29 cellular contexts compared by ENCODE assay signal in the genomic region with DNA sequence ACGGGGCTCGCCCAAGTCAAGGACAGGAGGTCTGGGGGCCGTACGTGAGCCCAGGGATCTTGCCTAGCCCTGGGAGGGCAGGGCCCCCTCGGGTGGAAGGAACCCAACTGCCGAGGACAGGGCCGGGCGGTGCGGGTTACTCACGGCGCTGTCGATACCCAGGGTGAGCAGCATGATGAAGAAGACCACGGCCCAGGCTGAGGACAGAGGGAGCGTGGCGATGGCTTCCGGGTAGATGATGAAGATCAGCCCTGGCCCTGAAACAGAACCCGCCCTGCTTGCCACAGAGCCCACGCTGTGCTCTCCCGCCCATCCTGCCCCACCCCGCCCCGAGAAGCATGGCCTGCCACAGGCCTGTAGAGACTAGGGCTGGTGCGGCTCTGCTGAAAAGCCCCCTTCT. TPM values are rescaled to one million over a fixed set of nuclear protein-coding genes. Genes with fewer than 3 reads are reported as not detected.
DNase-seq lines count a peak whose midpoint lies in the region; ATAC-seq and TF ChIP-seq lines count a peak whose summit lies in the region.
"Had no signal": no experiment of that assay in that cellular context is flagged by ENCODE, and none has a peak within 500 bp of the region (broad histone marks: within the 10 kb centered on the region; RNA-seq: fewer than 3 reads in every experiment).

No MANE protein-coding gene starts in this region.

- H3K27me3 ChIP-seq in left ventricle myocardium inferior (ENCODE audit: low read depth) (peaks cover 91% of the 10 kb centered on the region), right atrium auricular region (no peaks in the 10 kb centered on the region)
- H3K27me3 ChIP-seq: BLaER1 treated with 17β-estradiol and CSF1 and Interleukin-3, amounts not matched to agents 10 nM and 100 nM had no signal

- no peak overlapping the region for H3K27ac ChIP-seq in left ventricle myocardium inferior (replicated peaks)
- H3K27ac ChIP-seq in right atrium auricular region = no peak overlapping the region
- H3K27ac ChIP-seq: BLaER1 treated with 17β-estradiol and CSF1 and Interleukin-3, amounts not matched to agents 10 nM and 100 nM; RWPE1 had no signal

- H3K4me1 ChIP-seq in left ventricle myocardium inferior (no peaks in the 10 kb centered on the region), right atrium auricular region (no peaks in the 10 kb centered on the region)

- H3K9me3 ChIP-seq in left ventricle myocardium inferior (replicated peaks) (no peaks in the 10 kb centered on the region), right atrium auricular region (no peaks in the 10 kb centered on the region)

- H3K27me3 Mint-ChIP-seq in chondrocyte (ENCODE audit: low read depth) = peaks cover 31% of the 10 kb centered on the region

- H3K4me3 Mint-ChIP-seq in chondrocyte (ENCODE audit: unreplicated experiment) = no peak overlapping the region
- H3K4me3 Mint-ChIP-seq: CD4-positive, alpha-beta memory T cell had no signal

- TF ChIP-seq CTCF in left ventricle myocardium inferior (IDR thresholded peaks at IDR 0.05; ENCODE audit: borderline replicate concordance) (no peak), right atrium auricular region (IDR thresholded peaks at IDR 0.05) (no peak), chondrocyte (IDR thresholded peaks at IDR 0.05) (no peak)

- H3K4me3 ChIP-seq in left ventricle myocardium inferior = no peak overlapping the region
- H3K4me3 ChIP-seq in right atrium auricular region = no peak overlapping the region
- H3K4me3 ChIP-seq: BLaER1 treated with 17β-estradiol and CSF1 and Interleukin-3, amounts not matched to agents 10 nM and 100 nM; K562 had no signal

- H3K36me3 ChIP-seq in left ventricle myocardium inferior (no peaks in the 10 kb centered on the region), right atrium auricular region (no peaks in the 10 kb centered on the region)
- H3K36me3 ChIP-seq: BLaER1 treated with 17β-estradiol and CSF1 and Interleukin-3, amounts not matched to agents 10 nM and 100 nM had no signal

- no peak for ATAC-seq in HG03342 (IDR thresholded peaks at IDR 0.05; ENCODE audit: unreplicated experiment)
- ATAC-seq: HCT116, HepG2, K562 had no signal

- H3K27ac Mint-ChIP-seq in chondrocyte (ENCODE audit: unreplicated experiment) = no peak overlapping the region
- H3K27ac Mint-ChIP-seq: CD4-positive, alpha-beta memory T cell had no signal

- intact Hi-C loops in left ventricle myocardium inferior (cut with micrococcal nuclease) (no loop called here), posterior vena cava (cut with DNase I) (no loop called here)

- H3K36me3 Mint-ChIP-seq in chondrocyte (ENCODE audit: low read depth) = no peaks in the 10 kb centered on the region
- H3K36me3 Mint-ChIP-seq: CD4-positive, alpha-beta memory T cell had no signal

- H3K4me1 Mint-ChIP-seq in chondrocyte (ENCODE audit: low read depth) = no peaks in the 10 kb centered on the region

- H3K9me3 Mint-ChIP-seq in chondrocyte (ENCODE audit: low read depth) = no peaks in the 10 kb centered on the region

- DNase-seq in left ventricle myocardium inferior = peak; percentile 12
- DNase-seq in right atrium auricular region (ENCODE audit: low spot score) = no peak
- peak; percentile 90 for DNase-seq in chondrocyte (ENCODE audit: low spot score)
- DNase-seq in posterior vena cava (ENCODE audit: low spot score) = peak; percentile 70
- no peak for DNase-seq in activated CD4-positive, alpha-beta T cell treated with anti-CD3 and anti-CD28 coated beads, Interleukin-2, amount 50 U/mL, for 48 hours
- no peak for DNase-seq in islet precursor cell
- DNase-seq: CD4-positive, alpha-beta memory T cell; COR-L47; DMS53; Kasumi-1; NCI-H1092 treated with DMSO at 0.1 percent for 48 hours; NCI-H1436; NCI-H187; NCI-H2081 treated with DMSO at 0.1 percent for 48 hours; NCI-H2171; NCI-H226; NCI-H510A; NCI-H69 had no signal

RNA-seq across cellular contexts. Expression of a gene that starts 34.1 kb away (rescaled TPM):
- not detected for total RNA-seq in left ventricle myocardium inferior
- under 1 TPM in 1 of 2 donors, not detected in 1; 0.16 TPM for total RNA-seq in right atrium auricular region
- total RNA-seq in chondrocyte = not detected in 3 replicates
- total RNA-seq in posterior vena cava = under 1 TPM; 0.10 to 0.19 TPM
- total RNA-seq: CD4-positive, alpha-beta memory T cell; Daoy; G401; H4; HepG2; HT1080; K562; M059J had no signal

Comparison
In these comparisons a context has a peak if more than half of its experiments do, and no peak if none do; other contexts are left out.
1. DNase-seq: peak in left ventricle myocardium inferior (single experiment), chondrocyte (single experiment) and posterior vena cava (single experiment); none in right atrium auricular region (single experiment), activated CD4-positive, alpha-beta T cell treated with anti-CD3 and anti-CD28 coated beads, Interleukin-2, amount 50 U/mL, for 48 hours (0 of 2) and islet precursor cell (single experiment).